8 cellular contexts compared by ENCODE assay signal in the genomic region with DNA sequence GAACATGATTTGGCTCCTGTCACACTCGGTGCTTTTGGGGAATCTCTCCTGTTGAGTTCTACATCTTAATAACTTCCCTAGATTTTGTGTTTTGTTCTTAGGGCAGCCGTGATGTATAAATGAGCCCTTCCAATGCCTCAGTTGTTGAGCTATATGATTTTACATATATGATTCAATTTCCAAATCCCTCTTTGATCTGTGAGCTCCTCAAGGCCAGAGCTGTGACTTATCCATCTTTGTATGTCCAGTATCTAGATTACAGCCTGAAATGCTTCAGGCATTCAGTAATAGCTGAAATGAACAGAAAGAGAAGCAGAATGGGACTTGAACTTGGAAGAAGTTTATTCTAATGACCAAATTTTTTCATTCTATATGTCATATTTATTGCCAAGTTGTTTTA. TPM values are rescaled to one million over a fixed set of nuclear protein-coding genes. Genes with fewer than 3 reads are reported as not detected.
DNase-seq lines count a peak whose midpoint lies in the region; ATAC-seq and TF ChIP-seq lines count a peak whose summit lies in the region.

No MANE protein-coding gene starts in this region.

- CTCF ChIA-PET in activated CD4-positive, alpha-beta T cell treated with anti-CD3 and anti-CD28 coated beads, Interleukin-2, amount 10 ng/mL, durations not matched to agents 7 days and 5 days (lab: Charles Lee), result interaction anchor here (0.6 to 1.6 kb wide), 4 partner anchors 10 to 116 kb away, joined by 3 to 4 read pairs (median 3); partner anchors contain the start of gene CGGBP1
- CTCF ChIA-PET in PC-9 (lab: Charles Lee), result interaction anchor here (0.8 kb wide), 1 partner anchor 1225 kb away, joined by 3 read pairs; no protein-coding TSS in a partner anchor

- no peak for ATAC-seq in thoracic aorta (ENCODE audit: insufficient number of reproducible peaks, low FRiP score, low read depth)

- H3K9me2 ChIP-seq in PC-9 (ENCODE audit: insufficient read depth), result 0 out of 2 replicates have a peak, but pooled peaks cover 4% of the 10 kb centered on the region

- H3K79me2 ChIP-seq in PC-9 (ENCODE audit: low read depth), result no peaks in the 10 kb centered on the region

- POLR2A ChIA-PET in activated CD4-positive, alpha-beta T cell treated with anti-CD3 and anti-CD28 coated beads, Interleukin-2, amount 10 ng/mL, durations not matched to agents 7 days and 5 days (lab: Charles Lee), result interaction anchor here (0.7 kb wide), 1 partner anchor 26 kb away, joined by 4 read pairs; the partner anchor contains the start of gene CGGBP1
- POLR2A ChIA-PET in PC-9 (lab: Charles Lee; ENCODE audit: unreplicated experiment), result no interaction called here

- peak overlapping the region; percentile 78 for H2AFZ ChIP-seq in PC-9

- no peaks in the 10 kb centered on the region for H4K20me1 ChIP-seq in PC-9 (ENCODE audit: insufficient read depth)

- intact Hi-C loops in PC-9 (cut with micrococcal nuclease; ENCODE audit: unreplicated experiment), result no loop called here

- peaks cover 6% of the 10 kb centered on the region for H3K36me3 Mint-ChIP-seq in activated CD4-positive, alpha-beta T cell treated with anti-CD3 and anti-CD28 coated beads, Interleukin-2, amount 10 ng/mL, durations not matched to agents 7 days and 5 days (ENCODE audit: low read depth)

- H3K27ac Mint-ChIP-seq in activated CD4-positive, alpha-beta T cell treated with anti-CD3 and anti-CD28 coated beads, Interleukin-2, amount 10 ng/mL, durations not matched to agents 7 days and 5 days, result peak overlapping the region; percentile 91

- peak overlapping the region; percentile 53; the same call in 1 of the 2 replicates for H3K4me3 ChIP-seq in PC-9
- peak overlapping the region; percentile 51 for H3K4me3 ChIP-seq in fibroblast of villous mesenchyme (ENCODE audit: low read depth, low read length)
- H3K4me3 ChIP-seq in thoracic aorta, result peak overlapping the region; percentile 72

- peak overlapping the region; percentile 88 for H3K4me2 ChIP-seq in PC-9

- H3K4me1 Mint-ChIP-seq in activated CD4-positive, alpha-beta T cell treated with anti-CD3 and anti-CD28 coated beads, Interleukin-2, amount 10 ng/mL, durations not matched to agents 7 days and 5 days, result peaks cover 40% of the 10 kb centered on the region

- no peaks in the 10 kb centered on the region for H3F3A ChIP-seq in PC-9 (ENCODE audit: insufficient read depth, low read depth)

- H3K36me3 ChIP-seq in PC-9 (ENCODE audit: low read depth), result no peaks in the 10 kb centered on the region
- H3K36me3 ChIP-seq in thoracic aorta, result no peaks in the 10 kb centered on the region

- no peaks in the 10 kb centered on the region for H3K27me3 Mint-ChIP-seq in activated CD4-positive, alpha-beta T cell treated with anti-CD3 and anti-CD28 coated beads, Interleukin-2, amount 10 ng/mL, durations not matched to agents 7 days and 5 days

- no peak for DNase-seq in activated CD4-positive, alpha-beta T cell treated with anti-CD3 and anti-CD28 coated beads, Interleukin-2, amount 10 ng/mL, durations not matched to agents 7 days and 5 days
- no peak for DNase-seq in activated CD4-positive, alpha-beta T cell treated with anti-CD3 and anti-CD28 coated beads for 1 hour
- no peak for DNase-seq in PC-9
- peak; percentile 7 for DNase-seq in fibroblast of villous mesenchyme (ENCODE audit: low read depth)
- DNase-seq in thoracic aorta (ENCODE audit: low spot score), result no peak
- no peak for DNase-seq in iPS-NIHi7 (ENCODE audit: extremely low spot score)
- no peak for DNase-seq in anterior cingulate cortex (lab: John Stamatoyannopoulos, UW)
- no peak for DNase-seq in AG08395 (ENCODE audit: low spot score)

- peaks cover 3% of the 10 kb centered on the region for H3K9me3 Mint-ChIP-seq in activated CD4-positive, alpha-beta T cell treated with anti-CD3 and anti-CD28 coated beads, Interleukin-2, amount 10 ng/mL, durations not matched to agents 7 days and 5 days

- H3K4me3 Mint-ChIP-seq in activated CD4-positive, alpha-beta T cell treated with anti-CD3 and anti-CD28 coated beads, Interleukin-2, amount 10 ng/mL, durations not matched to agents 7 days and 5 days, result peak overlapping the region; percentile 73

- H3K27me3 ChIP-seq in PC-9 (ENCODE audit: insufficient read depth, low read depth) (no peaks in the 10 kb centered on the region), thoracic aorta (replicated peaks; ENCODE audit: insufficient read depth) (no peaks in the 10 kb centered on the region)

- H3K4me1 ChIP-seq in PC-9 (replicated peaks; ENCODE audit: insufficient read depth) (0 out of 2 replicates have a peak, but pooled peaks cover 6% of the 10 kb centered on the region), thoracic aorta (ENCODE audit: control insufficient read depth in 1 of 2, low read depth in 2 of 2) (peaks cover 9 to 21% of the 10 kb centered on the region in 2 donors)

- TF ChIP-seq CTCF in PC-9 (conservative IDR thresholded peaks at IDR 0.05), result no peak
- TF ChIP-seq CTCF in fibroblast of villous mesenchyme (IDR thresholded peaks at IDR 0.05; ENCODE audit: insufficient read depth, low read depth, low read length), result no peak
- no peak for TF ChIP-seq CTCF in thoracic aorta (IDR thresholded peaks at IDR 0.05)

- H3K27ac ChIP-seq in PC-9 (no peak overlapping the region), thoracic aorta (peak overlapping the region; percentile 65 to 79)

- H3K9me3 ChIP-seq in PC-9 (ENCODE audit: insufficient read depth, low read depth) (no peaks in the 10 kb centered on the region), thoracic aorta (no peaks in the 10 kb centered on the region)

- BruUV-seq in PC-9 (replicated peaks; lab: Mats Ljungman, UMichigan), result no TSS peak

RNA-seq across cellular contexts. Expression of gene CGGBP1, which starts 26.6 kb away (rescaled TPM):
- 100 to 1,000 TPM; 108 to 128 TPM for total RNA-seq in activated CD4-positive, alpha-beta T cell treated with anti-CD3 and anti-CD28 coated beads, Interleukin-2, amount 10 ng/mL, durations not matched to agents 7 days and 5 days
- 35.9 and 47.5 TPM in 2 replicates for total RNA-seq in PC-9 (2021)
- total RNA-seq in fibroblast of villous mesenchyme, result 55.7 and 81.2 TPM in 2 replicates
- total RNA-seq in thoracic aorta, result 10 to 100 TPM; 52.7 to 83.8 TPM

RNA-seq across cellular contexts. Expression of gene ZNF654, which starts 26.8 kb away (rescaled TPM):
- 10 to 100 TPM; 25.3 to 25.4 TPM for total RNA-seq in activated CD4-positive, alpha-beta T cell treated with anti-CD3 and anti-CD28 coated beads, Interleukin-2, amount 10 ng/mL, durations not matched to agents 7 days and 5 days
- total RNA-seq in PC-9 (2021), result 7.2 and 9.6 TPM in 2 replicates
- total RNA-seq in fibroblast of villous mesenchyme, result 13.2 and 20.7 TPM in 2 replicates
- total RNA-seq in thoracic aorta, result 10 to 100 TPM in 1 of 2 donors, 1 to 10 TPM in 1; 7.7 to 15.4 TPM
